In the genomic region with DNA sequence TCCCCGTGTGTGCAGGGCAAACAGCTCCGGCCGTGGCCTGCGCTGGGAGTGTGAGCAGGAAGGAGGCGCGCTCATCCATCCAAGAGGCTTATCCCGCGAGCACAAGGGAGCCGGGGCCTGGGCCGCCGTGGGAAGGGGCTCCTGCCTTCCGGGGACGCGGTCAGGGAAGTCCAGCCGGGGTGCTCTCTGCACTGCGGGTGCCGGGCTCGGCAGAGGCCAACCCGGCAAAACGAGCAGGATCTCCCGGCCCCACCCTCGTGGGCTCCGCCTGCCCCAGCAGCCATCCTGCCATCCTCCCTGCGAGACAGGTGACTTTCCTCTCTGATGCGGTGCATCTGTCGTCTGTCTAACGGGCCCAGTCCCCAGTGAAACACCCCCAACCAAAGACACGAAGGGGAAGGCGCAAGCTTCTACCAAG, we compare ENCODE assay signal across 15 cellular contexts.
DNase-seq lines count a peak whose midpoint lies in the region; ATAC-seq and TF ChIP-seq lines count a peak whose summit lies in the region.
"Had no signal": no experiment of that assay in that cellular context is flagged by ENCODE, and none has a peak within 500 bp of the region (broad histone marks: within the 10 kb centered on the region; RNA-seq: fewer than 3 reads in every experiment).

No MANE protein-coding gene starts in this region.

- H3K9me3 ChIP-seq in breast epithelium: no peaks in the 10 kb centered on the region
- H3K9me3 ChIP-seq in left ventricle myocardium inferior (replicated peaks): peaks cover 7% of the 10 kb centered on the region
- peaks cover 5% of the 10 kb centered on the region for H3K9me3 ChIP-seq in trophoblast cell (ENCODE audit: insufficient read depth, low read depth, low read length)
- H3K9me3 ChIP-seq in uterus: no peaks in the 10 kb centered on the region
- H3K9me3 ChIP-seq: A549 had no signal

- no peaks in the 10 kb centered on the region for H3K9me3 Mint-ChIP-seq in MCF 10A (ENCODE audit: unreplicated experiment)

- DNase-seq in breast epithelium (ENCODE audit: low spot score in 2 of 2) (no peak), MCF 10A (ENCODE audit: unreplicated experiment) (no peak), left ventricle myocardium inferior (no peak), trophoblast cell (no peak), uterus (no peak), NCI-H2029 treated with DMSO at 0.1 percent for 48 hours (lab: John Stamatoyannopoulos, UW) (no peak), dedifferentiated amniotic fluid mesenchymal stem cell (ENCODE audit: extremely low spot score) (no peak)
- DNase-seq: activated T-cell treated with anti-CD3 and anti-CD28 coated beads, Interleukin-2, amount 50 U/mL, for 24 hours; KBM-7; NCI-H146; stimulated activated CD4-positive, alpha-beta T cell treated with anti-CD3 and anti-CD28 coated beads, Interleukin-4, amount 100 ng/mL, for 1 hour had no signal

- H3K4me3 ChIP-seq in breast epithelium (peak overlapping the region in 2 of 3 donors; percentile 30 to 54), left ventricle myocardium inferior (peak overlapping the region; percentile 56), trophoblast cell (ENCODE audit: low read depth, low read length) (no peak overlapping the region), uterus (peak overlapping the region in 1 of 2 donors; percentile 18)
- H3K4me3 ChIP-seq: A549 had no signal

- H3K4me2 ChIP-seq in trophoblast cell (ENCODE audit: low read length): no peak overlapping the region
- H3K4me2 ChIP-seq: A549 had no signal

- H2BK12ac ChIP-seq in trophoblast cell (ENCODE audit: low read length): peak overlapping the region; percentile 79

- H3K79me2 ChIP-seq in trophoblast cell (ENCODE audit: control insufficient read depth, insufficient read depth, low read length, poor library complexity): peaks cover 3% of the 10 kb centered on the region

- BruUV-seq in MCF 10A (replicated peaks; lab: Mats Ljungman, UMichigan): no TSS peak

- ATAC-seq in HG03457 (IDR thresholded peaks at IDR 0.05; ENCODE audit: unreplicated experiment): no peak
- ATAC-seq: A549; activated CD4-positive, CD25-positive, alpha-beta regulatory T cell treated with anti-CD3 and anti-CD28 coated beads, Interleukin-2, amount 50 U/mL, for 24 hours had no signal

- H3K27me3 Mint-ChIP-seq in MCF 10A (ENCODE audit: insufficient read depth, unreplicated experiment): no peaks in the 10 kb centered on the region

- H2BK120ac ChIP-seq in trophoblast cell (ENCODE audit: insufficient read depth, low read length, poor library complexity): peak overlapping the region; percentile 40

- no peak overlapping the region for H3K27ac Mint-ChIP-seq in MCF 10A (ENCODE audit: low read depth, unreplicated experiment)
- H3K27ac Mint-ChIP-seq: activated T-cell treated with anti-CD3 and anti-CD28 coated beads, Interleukin-2, amount 50 U/mL, for 24 hours had no signal

- POLR2A ChIA-PET in MCF 10A (lab: Yijun Ruan, JAX): no interaction called here

- TF ChIP-seq CTCF in breast epithelium (IDR thresholded peaks at IDR 0.05) (no peak), MCF 10A (IDR thresholded peaks at IDR 0.05; ENCODE audit: unreplicated experiment) (no peak), left ventricle myocardium inferior (IDR thresholded peaks at IDR 0.05; ENCODE audit: borderline replicate concordance) (no peak), uterus (IDR thresholded peaks at IDR 0.05) (no peak)

- H2BK5ac ChIP-seq in trophoblast cell (ENCODE audit: low read depth, low read length, poor library complexity): peak overlapping the region; percentile 21

- TF ChIP-seq POLR2A in breast epithelium (IDR thresholded peaks at IDR 0.05) (no peak), uterus (IDR thresholded peaks at IDR 0.05) (no peak)

- no peaks in the 10 kb centered on the region for H3K27me3 ChIP-seq in breast epithelium
- no peaks in the 10 kb centered on the region for H3K27me3 ChIP-seq in left ventricle myocardium inferior (ENCODE audit: low read depth)
- no peaks in the 10 kb centered on the region for H3K27me3 ChIP-seq in trophoblast cell (ENCODE audit: insufficient read depth, low read length)
- no peaks in the 10 kb centered on the region for H3K27me3 ChIP-seq in uterus

- peak overlapping the region; percentile 54 to 77 for H3K27ac ChIP-seq in breast epithelium
- H3K27ac ChIP-seq in left ventricle myocardium inferior (replicated peaks): peak overlapping the region; percentile 74
- H3K27ac ChIP-seq in trophoblast cell (ENCODE audit: low read depth, low read length): no peak overlapping the region
- H3K27ac ChIP-seq in uterus: peak overlapping the region; percentile 87
- H3K27ac ChIP-seq: A549 had no signal

- H4K8ac ChIP-seq in trophoblast cell (ENCODE audit: low read depth, low read length): peak overlapping the region; percentile 65

- H3K36me3 ChIP-seq in breast epithelium: no peaks in the 10 kb centered on the region
- no peaks in the 10 kb centered on the region for H3K36me3 ChIP-seq in left ventricle myocardium inferior
- peaks cover 0 to 7% of the 10 kb centered on the region in 2 experiments for H3K36me3 ChIP-seq in trophoblast cell (ENCODE audit: control insufficient read depth in 1 of 2, insufficient read depth in 2 of 2, low read length in 2 of 2)
- no peaks in the 10 kb centered on the region for H3K36me3 ChIP-seq in uterus

- CTCF ChIA-PET in MCF 10A (lab: Yijun Ruan, JAX): no interaction called here

- no peak overlapping the region for H4K12ac ChIP-seq in trophoblast cell (ENCODE audit: low read depth, low read length)

- H3K14ac ChIP-seq in trophoblast cell (ENCODE audit: low read length): peak overlapping the region; percentile 70

- H2AFZ ChIP-seq in trophoblast cell (ENCODE audit: insufficient read depth, low read length, poor library complexity): peak overlapping the region; percentile 27

- H3K4ac ChIP-seq in trophoblast cell (ENCODE audit: low read depth, low read length): peak overlapping the region; percentile 29

- H3K79me1 ChIP-seq in trophoblast cell (ENCODE audit: low read length): peaks cover 12% of the 10 kb centered on the region

- H3K4me3 Mint-ChIP-seq in MCF 10A (ENCODE audit: unreplicated experiment): no peak overlapping the region
- H3K4me3 Mint-ChIP-seq: activated T-cell treated with anti-CD3 and anti-CD28 coated beads, Interleukin-2, amount 50 U/mL, for 24 hours had no signal

- H3K4me1 Mint-ChIP-seq in MCF 10A (ENCODE audit: insufficient read depth, unreplicated experiment): peaks cover 34% of the 10 kb centered on the region

- H4K91ac ChIP-seq in trophoblast cell (ENCODE audit: low read depth, low read length): peak overlapping the region; percentile 80

- peak overlapping the region; percentile 98 for H2AK5ac ChIP-seq in trophoblast cell (ENCODE audit: low read length)

- no peak overlapping the region for H3K9ac ChIP-seq in trophoblast cell (ENCODE audit: low read length)

- no CpG with 5 or more reads among the region's 29 CpGs for WGBS in trophoblast cell (ENCODE audit: extremely low coverage, insufficient coverage, insufficient read length)

- H3K23ac ChIP-seq in trophoblast cell (ENCODE audit: low read length): no peak overlapping the region

- H3K36me3 Mint-ChIP-seq in MCF 10A (ENCODE audit: insufficient read depth, unreplicated experiment): no peaks in the 10 kb centered on the region
- H3K36me3 Mint-ChIP-seq: brain had no signal

- H3K18ac ChIP-seq in trophoblast cell (ENCODE audit: low read length): peak overlapping the region; percentile 72

- H3K4me1 ChIP-seq in breast epithelium: no peaks in the 10 kb centered on the region
- peaks cover 42% of the 10 kb centered on the region for H3K4me1 ChIP-seq in left ventricle myocardium inferior
- peaks cover 11 to 15% of the 10 kb centered on the region in 2 experiments for H3K4me1 ChIP-seq in trophoblast cell (ENCODE audit: control insufficient read depth in 1 of 2, insufficient read depth in 2 of 2, low read length in 2 of 2)
- peaks cover 6 to 8% of the 10 kb centered on the region in 2 donors for H3K4me1 ChIP-seq in uterus

- intact Hi-C loops in breast epithelium (cut with DNase I; ENCODE audit: low total_unique reads): no loop called here
- intact Hi-C loops in MCF 10A (cut with micrococcal nuclease): no loop called here
- intact Hi-C loops in left ventricle myocardium inferior (cut with micrococcal nuclease): no loop called here
- intact Hi-C loops in uterus (cut with DNase I; ENCODE audit: low total_unique reads): no loop called here
